ENCODE assay signal across 17 cellular contexts in genomic region chr1:26020941-26021646, GRCh38. TPM values are rescaled to one million over a fixed set of nuclear protein-coding genes. Genes with fewer than 3 reads are reported as not detected.
DNase-seq lines count a peak whose midpoint lies in the region; FAIRE-seq and TF ChIP-seq lines count a peak whose summit lies in the region.
"Had no signal": no experiment of that assay in that cellular context is flagged by ENCODE, and none has a peak within 500 bp of the region (broad histone marks: within the 10 kb centered on the region; RNA-seq: fewer than 3 reads in every experiment).

No MANE protein-coding gene starts in this region.

- intact Hi-C loops in endothelial cell of umbilical vein (cut with micrococcal nuclease) (no loop called here), head of caudate nucleus (cut with DNase I) (no loop called here)

- H3K4me3 ChIP-seq in AG04449 (ENCODE audit: low read depth, low read length) (peak overlapping the region; percentile 65), endothelial cell of umbilical vein (replicated peaks in 1 of 3; ENCODE audit: insufficient read depth in 1 of 3, low read depth in 1 of 3, low read length in 3 of 3) (no peak overlapping the region)

- no peak for TF ChIP-seq CTCF in AG04449 (IDR thresholded peaks at IDR 0.05; ENCODE audit: insufficient read depth, low read length, missing control alignments)
- no peak for TF ChIP-seq CTCF in endothelial cell of umbilical vein (IDR thresholded peaks at IDR 0.05; ENCODE audit: extremely low read depth in 1 of 2, insufficient read depth in 1 of 2, low read depth in 1 of 2, low read length in 2 of 2)
- TF ChIP-seq CTCF in nephron progenitor cell (IDR thresholded peaks at IDR 0.05) = no peak

- no peak for TF ChIP-seq POLR2A in endothelial cell of umbilical vein (IDR thresholded peaks at IDR 0.05; ENCODE audit: low read depth, low read length)

- H3K9me3 ChIP-seq in endothelial cell of umbilical vein (replicated peaks; ENCODE audit: control insufficient read depth, insufficient read depth, low read length) = no peaks in the 10 kb centered on the region
- H3K9me3 ChIP-seq: gastroesophageal sphincter had no signal

- dilution Hi-C loops in endothelial cell of umbilical vein (cut with MboI; ENCODE audit: extremely low pct_ligation_motif_present, low sequenced_read_pairs) = no loop called here

- POLR2A ChIA-PET in AG04449 (lab: Yijun Ruan, JAX) (interaction anchor here (0.9 to 1.3 kb wide), 2 partner anchors 9 to 126 kb away, joined by 4 to 5 read pairs; no protein-coding TSS in a partner anchor), endothelial cell of umbilical vein (lab: Charles Lee) (no interaction called here)

- no peak overlapping the region for H3K27ac Mint-ChIP-seq in nephron progenitor cell
- H3K27ac Mint-ChIP-seq: activated T-cell treated with anti-CD3 and anti-CD28 coated beads, Interleukin-2, amount 50 U/mL, for 72 hours had no signal

- H3K27ac ChIP-seq in endothelial cell of umbilical vein (ENCODE audit: insufficient read depth, low read depth, low read length) = no peak overlapping the region

- H3K27me3 ChIP-seq in endothelial cell of umbilical vein (ENCODE audit: control insufficient read depth in 2 of 2, insufficient read depth in 2 of 2, low read length in 2 of 2) = peaks cover 2 to 4% of the 10 kb centered on the region in 2 experiments
- H3K27me3 ChIP-seq: gastroesophageal sphincter had no signal

- FAIRE-seq in endothelial cell of umbilical vein (lab: Jason Lieb, UNC) = no peak
- FAIRE-seq: kidney, small intestine had no signal

- H3K4me2 ChIP-seq in endothelial cell of umbilical vein (ENCODE audit: insufficient read depth, low read length) = no peak overlapping the region

- no peaks in the 10 kb centered on the region for H3K79me2 ChIP-seq in endothelial cell of umbilical vein (ENCODE audit: control insufficient read depth, insufficient read depth, low read length)

- no peak overlapping the region for H3K9ac ChIP-seq in endothelial cell of umbilical vein (replicated peaks; ENCODE audit: extremely low read depth, insufficient read depth, low read length)

- peak overlapping the region; percentile 83 for H3K4me3 Mint-ChIP-seq in nephron progenitor cell
- H3K4me3 Mint-ChIP-seq: activated T-cell treated with anti-CD3 and anti-CD28 coated beads, Interleukin-2, amount 50 U/mL, for 72 hours; naive thymus-derived CD4-positive, alpha-beta T cell had no signal

- no peaks in the 10 kb centered on the region for H3K4me1 ChIP-seq in endothelial cell of umbilical vein (ENCODE audit: control insufficient read depth, extremely low read depth, insufficient read depth, low read length)

- no peaks in the 10 kb centered on the region for H3K36me3 ChIP-seq in endothelial cell of umbilical vein (ENCODE audit: control insufficient read depth in 2 of 2, extremely low read depth in 1 of 2, insufficient read depth in 2 of 2, low read length in 2 of 2)
- H3K36me3 ChIP-seq: gastroesophageal sphincter had no signal

- H3K4me1 Mint-ChIP-seq in nephron progenitor cell = peaks cover 70% of the 10 kb centered on the region

- H3K9me1 ChIP-seq in endothelial cell of umbilical vein (replicated peaks; ENCODE audit: control insufficient read depth, extremely low read depth, insufficient read depth, low read length) = no peaks in the 10 kb centered on the region

- CTCF ChIA-PET in AG04449 (lab: Yijun Ruan, JAX) (interaction anchor here (1.1 to 8.6 kb wide), 5 partner anchors 14 to 147 kb away, joined by 3 to 69 read pairs (median 8); no protein-coding TSS in a partner anchor), endothelial cell of umbilical vein (lab: Charles Lee) (interaction anchor here (2.0 to 2.9 kb wide), 2 partner anchors 14 to 126 kb away, joined by 6 to 8 read pairs; no protein-coding TSS in a partner anchor)

- peak overlapping the region; percentile 53 for H2AFZ ChIP-seq in endothelial cell of umbilical vein (ENCODE audit: low read depth, low read length)

- no peaks in the 10 kb centered on the region for H3K9me3 Mint-ChIP-seq in nephron progenitor cell
- H3K9me3 Mint-ChIP-seq: activated T-cell treated with anti-CD3 and anti-CD28 coated beads, Interleukin-2, amount 50 U/mL, for 72 hours; naive thymus-derived CD4-positive, alpha-beta T cell had no signal

- H3K27me3 Mint-ChIP-seq in nephron progenitor cell (ENCODE audit: low read depth, poor library complexity) = peaks cover 7% of the 10 kb centered on the region

- DNase-seq in AG04449 (ENCODE audit: low read depth, low spot score) = no peak
- DNase-seq in LHCN-M2 (ENCODE audit: low read depth) = peak; percentile 32
- DNase-seq in endothelial cell of umbilical vein (ENCODE audit: low read depth, low spot score) = no peak
- no peak for DNase-seq in nephron progenitor cell
- no peak for DNase-seq in Kasumi-1 (lab: John Stamatoyannopoulos, UW)
- DNase-seq in pons (ENCODE audit: low spot score) = no peak
- no peak for DNase-seq in NCI-H1694 treated with DMSO at 0.1 percent for 48 hours (lab: John Stamatoyannopoulos, UW)
- DNase-seq in head of caudate nucleus = no peak
- DNase-seq: activated CD4-positive, alpha-beta T cell treated with anti-CD3 and anti-CD28 coated beads, Interleukin-2, amount 50 U/mL, for 4 hours; activated T-cell treated with anti-CD3 and anti-CD28 coated beads, Interleukin-2, amount 50 U/mL, for 72 hours; amniotic stem cell; effector CD4-positive, alpha-beta T cell; naive thymus-derived CD4-positive, alpha-beta T cell; NCI-H2081; small intestine had no signal

- no peaks in the 10 kb centered on the region for H4K20me1 ChIP-seq in endothelial cell of umbilical vein (replicated peaks; ENCODE audit: control insufficient read depth, extremely low read depth, insufficient read depth, low read length)

- H3K36me3 Mint-ChIP-seq in nephron progenitor cell (ENCODE audit: low read depth) = no peaks in the 10 kb centered on the region
- H3K36me3 Mint-ChIP-seq: naive thymus-derived CD4-positive, alpha-beta T cell had no signal

- BruUV-seq in endothelial cell of umbilical vein (replicated peaks; lab: Mats Ljungman, UMichigan) = no TSS peak

TF ChIP-seq in endothelial cell of umbilical vein, 7 proteins besides CTCF, POLR2A, EP300 and RAD21 (continues in another document):
- no peak for TF ChIP-seq GATA2 (IDR thresholded peaks at IDR 0.05; ENCODE audit: insufficient read depth, insufficient read length, low read depth, low read length)
- no peak for TF ChIP-seq FOS (IDR thresholded peaks at IDR 0.05; ENCODE audit: borderline replicate concordance, insufficient read depth, low read length)
- TF ChIP-seq EZH2 (IDR thresholded peaks at IDR 0.05; ENCODE audit: borderline replicate concordance, low read depth, low read length, severe bottlenecking) = no peak
- no peak for TF ChIP-seq POLR2AphosphoS5 (IDR thresholded peaks at IDR 0.05; ENCODE audit: insufficient read depth, low read depth, low read length)
- TF ChIP-seq JUN (IDR thresholded peaks at IDR 0.05; ENCODE audit: borderline replicate concordance, insufficient read depth, insufficient read length, low read depth) = no peak
- no peak for TF ChIP-seq MAX (IDR thresholded peaks at IDR 0.05; ENCODE audit: insufficient read depth, insufficient read length)

RNA-seq across cellular contexts. Expression of gene EXTL1, which starts 0.5 kb away (rescaled TPM):
- total RNA-seq in LHCN-M2 (2014; rRNA removed) (1.0 and 1.2 TPM in 2 replicates), endothelial cell of umbilical vein (not detected in 2 replicates)
- 7.5 TPM for polyA plus RNA-seq in LHCN-M2 (2012)
- polyA plus RNA-seq in endothelial cell of umbilical vein = not detected in 2 replicates
- polyA plus RNA-seq in endothelial cell of umbilical vein (2011; cell fraction: cytosol; rRNA removed) = 0.01 TPM in 1 of 2 replicates, not detected in the other
- 0.05 and 0.08 TPM in 2 replicates for polyA plus RNA-seq in endothelial cell of umbilical vein (2011; cell fraction: nucleus; rRNA removed)
- polyA plus RNA-seq in endothelial cell of umbilical vein (2012) = 0.07 and 0.63 TPM in 2 replicates
- not detected in 2 replicates for polyA minus RNA-seq in endothelial cell of umbilical vein
- polyA minus RNA-seq in endothelial cell of umbilical vein (2011; cell fraction: cytosol; rRNA and poly(A)+ RNA removed) = not detected
- polyA minus RNA-seq in endothelial cell of umbilical vein (2011; cell fraction: nucleus; rRNA and poly(A)+ RNA removed) = 0.10 TPM in 1 of 2 replicates, not detected in the other
- total RNA-seq: activated T-cell treated with anti-CD3 and anti-CD28 coated beads, Interleukin-2, amount 50 U/mL, for 72 hours had no signal
- polyA plus RNA-seq: naive thymus-derived CD4-positive, alpha-beta T cell had no signal

RNA-seq across cellular contexts. Expression of gene PAFAH2, which starts 23.2 kb away (rescaled TPM):
- 13.5 and 16.1 TPM in 2 replicates for total RNA-seq in LHCN-M2 (2014; rRNA removed)
- polyA plus RNA-seq in LHCN-M2 (2012) = 6.7 TPM
- 5.0 and 6.9 TPM in 2 replicates for total RNA-seq in endothelial cell of umbilical vein
- polyA plus RNA-seq in endothelial cell of umbilical vein = 5.0 and 6.0 TPM in 2 replicates
- polyA plus RNA-seq in endothelial cell of umbilical vein (2011; cell fraction: cytosol; rRNA removed) = 5.8 and 6.1 TPM in 2 replicates
- 5.5 and 5.6 TPM in 2 replicates for polyA plus RNA-seq in endothelial cell of umbilical vein (2011; cell fraction: nucleus; rRNA removed)
- 4.0 and 4.4 TPM in 2 replicates for polyA plus RNA-seq in endothelial cell of umbilical vein (2012)
- polyA minus RNA-seq in endothelial cell of umbilical vein = 8.6 and 9.8 TPM in 2 replicates
- polyA minus RNA-seq in endothelial cell of umbilical vein (2011; cell fraction: cytosol; rRNA and poly(A)+ RNA removed) = 6.3 TPM
- polyA minus RNA-seq in endothelial cell of umbilical vein (2011; cell fraction: nucleus; rRNA and poly(A)+ RNA removed) = 2.3 and 2.4 TPM in 2 replicates

RNA-seq across cellular contexts. Expression of gene SLC30A2, which starts 24.8 kb away (rescaled TPM):
- total RNA-seq in LHCN-M2 (2014; rRNA removed) (not detected in 2 replicates), endothelial cell of umbilical vein (not detected in 2 replicates)
- 0.02 TPM for polyA plus RNA-seq in LHCN-M2 (2012)
- polyA plus RNA-seq in endothelial cell of umbilical vein = not detected in 2 replicates
- not detected in 2 replicates for polyA plus RNA-seq in endothelial cell of umbilical vein (2011; cell fraction: cytosol; rRNA removed)
- not detected in 2 replicates for polyA plus RNA-seq in endothelial cell of umbilical vein (2011; cell fraction: nucleus; rRNA removed)
- not detected in 2 replicates for polyA plus RNA-seq in endothelial cell of umbilical vein (2012)
- not detected in 2 replicates for polyA minus RNA-seq in endothelial cell of umbilical vein
- not detected for polyA minus RNA-seq in endothelial cell of umbilical vein (2011; cell fraction: cytosol; rRNA and poly(A)+ RNA removed)
- not detected in 2 replicates for polyA minus RNA-seq in endothelial cell of umbilical vein (2011; cell fraction: nucleus; rRNA and poly(A)+ RNA removed)
- total RNA-seq: activated T-cell treated with anti-CD3 and anti-CD28 coated beads, Interleukin-2, amount 50 U/mL, for 72 hours; gastroesophageal sphincter; naive thymus-derived CD4-positive, alpha-beta T cell had no signal
- polyA plus RNA-seq: naive thymus-derived CD4-positive, alpha-beta T cell had no signal

RNA-seq across cellular contexts. Expression of gene TRIM63, which starts 46.3 kb away (rescaled TPM):
- total RNA-seq in LHCN-M2 (2014; rRNA removed) = not detected in 2 replicates
- 0.10 TPM for polyA plus RNA-seq in LHCN-M2 (2012)
- not detected in 2 replicates for total RNA-seq in endothelial cell of umbilical vein
- polyA plus RNA-seq in endothelial cell of umbilical vein = not detected in 2 replicates
- not detected in 2 replicates for polyA plus RNA-seq in endothelial cell of umbilical vein (2011; cell fraction: cytosol; rRNA removed)
- polyA plus RNA-seq in endothelial cell of umbilical vein (2011; cell fraction: nucleus; rRNA removed) = not detected in 2 replicates
- polyA plus RNA-seq in endothelial cell of umbilical vein (2012) = not detected in 2 replicates
- polyA minus RNA-seq in endothelial cell of umbilical vein = not detected in 2 replicates
- polyA minus RNA-seq in endothelial cell of umbilical vein (2011; cell fraction: cytosol; rRNA and poly(A)+ RNA removed) = not detected
- polyA minus RNA-seq in endothelial cell of umbilical vein (2011; cell fraction: nucleus; rRNA and poly(A)+ RNA removed) = not detected in 2 replicates
- total RNA-seq: naive thymus-derived CD4-positive, alpha-beta T cell had no signal
- polyA plus RNA-seq: naive thymus-derived CD4-positive, alpha-beta T cell had no signal
